Comparison of ENCODE assay signal across 18 cellular contexts in genomic region chr16:70777973-70778406, GRCh38. TPM values are rescaled to one million over a fixed set of nuclear protein-coding genes. Genes with fewer than 3 reads are reported as not detected.
A peak's percentile ranks its signal among the peaks of the same experiment; 100 is the strongest.
DNase-seq lines count a peak whose midpoint lies in the region; ATAC-seq and TF ChIP-seq lines count a peak whose summit lies in the region.
"Had no signal": no experiment of that assay in that cellular context is flagged by ENCODE, and none has a peak within 500 bp of the region (broad histone marks: within the 10 kb centered on the region; RNA-seq: fewer than 3 reads in every experiment).

No MANE protein-coding gene starts in this region.

- H3K27ac Mint-ChIP-seq in MCF 10A (ENCODE audit: low read depth, unreplicated experiment), result no peak overlapping the region
- H3K27ac Mint-ChIP-seq in activated CD4-positive, alpha-beta T cell treated with anti-CD3 and anti-CD28 coated beads, Interleukin-2, amount 10 ng/mL, durations not matched to agents 7 days and 5 days, result no peak overlapping the region
- H3K27ac Mint-ChIP-seq: activated naive CD4-positive, alpha-beta T cell treated with anti-CD3 and anti-CD28 coated beads, Interleukin-2, amount 10 ng/mL, durations not matched to agents 7 days and 5 days; immature natural killer cell had no signal

- H3K4me1 ChIP-seq in breast epithelium, result no peaks in the 10 kb centered on the region
- no peaks in the 10 kb centered on the region for H3K4me1 ChIP-seq in foreskin keratinocyte
- H3K4me1 ChIP-seq: testis had no signal

- H3K27me3 ChIP-seq in breast epithelium, result no peaks in the 10 kb centered on the region
- no peaks in the 10 kb centered on the region for H3K27me3 ChIP-seq in foreskin keratinocyte
- H3K27me3 ChIP-seq: testis had no signal

- peaks cover 5% of the 10 kb centered on the region for H3K36me3 ChIP-seq in breast epithelium

- CTCF ChIA-PET in MCF 10A (lab: Yijun Ruan, JAX), result no interaction called here
- CTCF ChIA-PET in activated CD4-positive, alpha-beta T cell treated with anti-CD3 and anti-CD28 coated beads, Interleukin-2, amount 10 ng/mL, durations not matched to agents 7 days and 5 days (lab: Charles Lee), result interaction anchor here (1.4 to 1.7 kb wide), 2 partner anchors 9 to 26 kb away, joined by 3 to 4 read pairs; no protein-coding TSS in a partner anchor

- no peak overlapping the region for H3K4me3 ChIP-seq in breast epithelium
- H3K4me3 ChIP-seq: lung, testis had no signal

- TF ChIP-seq POLR2A in breast epithelium (IDR thresholded peaks at IDR 0.05), result no peak

- TF ChIP-seq CTCF in MCF 10A (IDR thresholded peaks at IDR 0.05; ENCODE audit: unreplicated experiment) (no peak), breast epithelium (IDR thresholded peaks at IDR 0.05) (no peak), foreskin keratinocyte (conservative IDR thresholded peaks at IDR 0.05) (no peak)

- DNase-seq in MCF 10A (ENCODE audit: unreplicated experiment), result peak; percentile 13
- no peak for DNase-seq in breast epithelium (ENCODE audit: low spot score in 2 of 2)
- DNase-seq in amniotic epithelial cell (ENCODE audit: low read depth), result peak; percentile 64
- no peak for DNase-seq in foreskin keratinocyte
- DNase-seq in NCI-H146 treated with DMSO at 0.1 percent for 48 hours (lab: John Stamatoyannopoulos, UW; ENCODE audit: unreplicated experiment), result no peak
- no peak for DNase-seq in ACHN
- DNase-seq in activated CD4-positive, alpha-beta T cell treated with anti-CD3 and anti-CD28 coated beads, Interleukin-2, amount 10 ng/mL, durations not matched to agents 7 days and 5 days, result no peak
- DNase-seq in COR-L47 (lab: John Stamatoyannopoulos, UW), result no peak
- DNase-seq: activated CD4-positive, alpha-beta T cell treated with anti-CD3 and anti-CD28 coated beads for 48 hours; activated naive CD4-positive, alpha-beta T cell treated with anti-CD3 and anti-CD28 coated beads, Interleukin-2, amount 10 ng/mL, durations not matched to agents 7 days and 5 days; immature natural killer cell; NCI-H1105 treated with DMSO at 0.1 percent for 48 hours; NCI-H2227 treated with DMSO at 0.1 percent for 48 hours; nephron progenitor cell; SHP77 treated with DMSO at 0.1 percent for 48 hours; T-helper 9 cell; testis had no signal

- peak; percentile 22 for ATAC-seq in foreskin keratinocyte

- no peaks in the 10 kb centered on the region for H3K9me3 Mint-ChIP-seq in MCF 10A (ENCODE audit: unreplicated experiment)
- no peaks in the 10 kb centered on the region for H3K9me3 Mint-ChIP-seq in activated CD4-positive, alpha-beta T cell treated with anti-CD3 and anti-CD28 coated beads, Interleukin-2, amount 10 ng/mL, durations not matched to agents 7 days and 5 days
- H3K9me3 Mint-ChIP-seq: activated naive CD4-positive, alpha-beta T cell treated with anti-CD3 and anti-CD28 coated beads, Interleukin-2, amount 10 ng/mL, durations not matched to agents 7 days and 5 days; immature natural killer cell; nephron progenitor cell had no signal

- BruUV-seq in MCF 10A (replicated peaks; lab: Mats Ljungman, UMichigan), result no TSS peak

- H3K27ac ChIP-seq in breast epithelium (no peak overlapping the region), foreskin keratinocyte (no peak overlapping the region)
- H3K27ac ChIP-seq: testis had no signal

- H3K27me3 Mint-ChIP-seq in MCF 10A (ENCODE audit: insufficient read depth, unreplicated experiment), result no peaks in the 10 kb centered on the region
- H3K27me3 Mint-ChIP-seq in activated CD4-positive, alpha-beta T cell treated with anti-CD3 and anti-CD28 coated beads, Interleukin-2, amount 10 ng/mL, durations not matched to agents 7 days and 5 days, result no peaks in the 10 kb centered on the region
- H3K27me3 Mint-ChIP-seq: activated naive CD4-positive, alpha-beta T cell treated with anti-CD3 and anti-CD28 coated beads, Interleukin-2, amount 10 ng/mL, durations not matched to agents 7 days and 5 days had no signal

- POLR2A ChIA-PET in MCF 10A (lab: Yijun Ruan, JAX), result interaction anchor here (0.6 to 1.7 kb wide), 3 partner anchors 17 to 1116 kb away, joined by 3 to 5 read pairs (median 5); no protein-coding TSS in a partner anchor
- POLR2A ChIA-PET in activated CD4-positive, alpha-beta T cell treated with anti-CD3 and anti-CD28 coated beads, Interleukin-2, amount 10 ng/mL, durations not matched to agents 7 days and 5 days (lab: Charles Lee), result no interaction called here

- in situ Hi-C loops in ACHN (cut with HindIII; ENCODE audit: low pct_ligation_motif_present, low pct_unique_long_range_greater_than_20kb, low sequenced_read_pairs), result no loop called here

- intact Hi-C loops in MCF 10A (cut with micrococcal nuclease) (loop anchor here (10.0 kb wide), 1 partner anchor 253 kb away; the partner anchor contains the start of genes COG4 and SF3B3), breast epithelium (cut with DNase I; ENCODE audit: low total_unique reads) (no loop called here)

- no peaks in the 10 kb centered on the region for H3K9me3 ChIP-seq in breast epithelium
- H3K9me3 ChIP-seq: testis had no signal

- peaks cover 51% of the 10 kb centered on the region for H3K36me3 Mint-ChIP-seq in MCF 10A (ENCODE audit: insufficient read depth, unreplicated experiment)
- H3K36me3 Mint-ChIP-seq in activated CD4-positive, alpha-beta T cell treated with anti-CD3 and anti-CD28 coated beads, Interleukin-2, amount 10 ng/mL, durations not matched to agents 7 days and 5 days (ENCODE audit: low read depth), result peaks cover 35% of the 10 kb centered on the region

- H3K4me1 Mint-ChIP-seq in MCF 10A (ENCODE audit: insufficient read depth, unreplicated experiment), result peaks cover 15% of the 10 kb centered on the region
- no peaks in the 10 kb centered on the region for H3K4me1 Mint-ChIP-seq in activated CD4-positive, alpha-beta T cell treated with anti-CD3 and anti-CD28 coated beads, Interleukin-2, amount 10 ng/mL, durations not matched to agents 7 days and 5 days
- H3K4me1 Mint-ChIP-seq: activated naive CD4-positive, alpha-beta T cell treated with anti-CD3 and anti-CD28 coated beads, Interleukin-2, amount 10 ng/mL, durations not matched to agents 7 days and 5 days; immature natural killer cell had no signal

- no peak overlapping the region for H3K4me3 Mint-ChIP-seq in MCF 10A (ENCODE audit: unreplicated experiment)
- no peak overlapping the region for H3K4me3 Mint-ChIP-seq in activated CD4-positive, alpha-beta T cell treated with anti-CD3 and anti-CD28 coated beads, Interleukin-2, amount 10 ng/mL, durations not matched to agents 7 days and 5 days
- H3K4me3 Mint-ChIP-seq: activated naive CD4-positive, alpha-beta T cell treated with anti-CD3 and anti-CD28 coated beads, Interleukin-2, amount 10 ng/mL, durations not matched to agents 7 days and 5 days; immature natural killer cell; nephron progenitor cell had no signal

RNA-seq across cellular contexts. Expression of gene VAC14, which starts 23.0 kb away (rescaled TPM):
- total RNA-seq in MCF 10A (2022) (25.5 and 47.9 TPM in 2 replicates), breast epithelium (10 to 100 TPM; 26.7 to 29.4 (median 28.5) TPM), foreskin keratinocyte (39.2 and 42.2 TPM in 2 replicates)
- 33.5 and 41.8 TPM in 2 replicates for polyA plus RNA-seq in foreskin keratinocyte
- total RNA-seq in activated CD4-positive, alpha-beta T cell treated with anti-CD3 and anti-CD28 coated beads, Interleukin-2, amount 10 ng/mL, durations not matched to agents 7 days and 5 days, result 10 to 100 TPM; 35.9 to 37.1 TPM

Comparison
In these comparisons a context has a peak if more than half of its experiments do, and no peak if none do; other contexts are left out.
1. DNase-seq: peak in MCF 10A (single experiment) and amniotic epithelial cell (single experiment); none in breast epithelium (0 of 2), foreskin keratinocyte (0 of 2), NCI-H146 treated with DMSO at 0.1 percent for 48 hours (single experiment), ACHN (single experiment), activated CD4-positive, alpha-beta T cell treated with anti-CD3 and anti-CD28 coated beads, Interleukin-2, amount 10 ng/mL, durations not matched to agents 7 days and 5 days (single experiment) and COR-L47 (single experiment).